Comparison of ENCODE assay signal across 1 cellular context in genomic region chr9:113953541-113953940, GRCh38.
A peak's percentile ranks its signal among the peaks of the same experiment; 100 is the strongest.
TF ChIP-seq lines count a peak whose summit lies in the region.

No MANE protein-coding gene starts in this region.

TF ChIP-seq in IMR-90, 13 proteins besides CTCF, POLR2A, EP300 and RAD21:
- TF ChIP-seq SMC3 (IDR thresholded peaks at IDR 0.05; ENCODE audit: low read depth, low read length) (no peak), MAZ (IDR thresholded peaks at IDR 0.05; ENCODE audit: borderline replicate concordance, low read depth, low read length) (no peak), CEBPB (IDR thresholded peaks at IDR 0.05; ENCODE audit: low read depth, low read length) (0 out of 2 replicates have a peak, but pooled peaks have one; percentile 9)
